ENCODE assay signal across 30 cellular contexts in genomic region chr6:169847773-169848380, GRCh38.
DNase-seq lines count a peak whose midpoint lies in the region; ATAC-seq, FAIRE-seq and TF ChIP-seq lines count a peak whose summit lies in the region.
"Had no signal": no experiment of that assay in that cellular context is flagged by ENCODE, and none has a peak within 500 bp of the region (broad histone marks: within the 10 kb centered on the region; RNA-seq: fewer than 3 reads in every experiment).

No MANE protein-coding gene starts in this region.

- H3K79me2 ChIP-seq in Karpas-422 (ENCODE audit: low read length), result no peaks in the 10 kb centered on the region
- H3K79me2 ChIP-seq: parathyroid adenoma had no signal

- H3K27me3 ChIP-seq in upper lobe of right lung (no peaks in the 10 kb centered on the region), sigmoid colon (peaks cover 0 to 13% (median 0%) of the 10 kb centered on the region in 3 donors), Karpas-422 (ENCODE audit: low read length) (no peaks in the 10 kb centered on the region)

- intact Hi-C loops in upper lobe of right lung (cut with DNase I), result no loop called here
- intact Hi-C loops in sigmoid colon (cut with DNase I), result no loop called here

- H3K9me3 ChIP-seq in upper lobe of right lung (no peaks in the 10 kb centered on the region), sigmoid colon (no peaks in the 10 kb centered on the region), Karpas-422 (ENCODE audit: low read length) (no peaks in the 10 kb centered on the region)

- no peak for ATAC-seq in upper lobe of right lung
- ATAC-seq: HCT116, right cardiac atrium, Right ventricle myocardium inferior had no signal

- H2AFZ ChIP-seq in Karpas-422 (ENCODE audit: low read length), result no peak overlapping the region
- H2AFZ ChIP-seq: parathyroid adenoma had no signal

- FAIRE-seq in RCC 7860 (lab: Jason Lieb, UNC), result no peak
- FAIRE-seq: GM18507, kidney had no signal

- TF ChIP-seq POLR2A in sigmoid colon (IDR thresholded peaks at IDR 0.05), result no peak

- DNase-seq in activated CD8-positive, alpha-beta memory T cell treated with anti-CD3 and anti-CD28 coated beads for 24 hours, result peak; percentile 21
- DNase-seq in activated CD8-positive, alpha-beta memory T cell treated with anti-CD3 and anti-CD28 coated beads, Interleukin-2, amount 50 U/mL, for 4 hours, result no peak
- peak; percentile 14 for DNase-seq in RCC 7860 (ENCODE audit: low spot score)
- peak; percentile 26 for DNase-seq in fibroblast of mammary gland (ENCODE audit: low read depth)
- peak; percentile 53 for DNase-seq in upper lobe of right lung
- DNase-seq in sigmoid colon, result no peak
- no peak for DNase-seq in GM10266 (ENCODE audit: extremely low spot score)
- no peak for DNase-seq in Karpas-422
- DNase-seq: activated CD4-positive, alpha-beta T cell treated with anti-CD3 and anti-CD28 coated beads for 4 hours; activated gamma-delta T cell treated with Interleukin-2 at 50 U/mL for 16 hours; activated T-cell treated with anti-CD3 and anti-CD28 coated beads, Interleukin-2, amount 50 U/mL, for 1 hour; AML-193; cerebellar nuclear complex; DMS153; GDM1; glutamatergic neuron; KBM-7; kidney; NCI-H446 treated with DMSO at 0.1 percent for 48 hours; nephron progenitor cell; stimulated activated CD4-positive, alpha-beta T cell treated with anti-CD3 and anti-CD28 coated beads, Interleukin-12 subunit alpha, Interleukin-12 subunit beta, amount 100 ng/mL, for 4 hours; stimulated activated CD4-positive, alpha-beta T cell treated with anti-CD3 and anti-CD28 coated beads, Interleukin-4, amount 100 ng/mL, for 1 hour; substantia nigra had no signal

- no peak overlapping the region for H3K4me2 ChIP-seq in Karpas-422 (ENCODE audit: low read depth, low read length, poor library complexity, severe bottlenecking)

- no peaks in the 10 kb centered on the region for H4K20me1 ChIP-seq in Karpas-422 (ENCODE audit: insufficient read depth, low read depth, low read length)

- TF ChIP-seq EP300 in sigmoid colon (IDR thresholded peaks at IDR 0.05), result no peak

- WGBS in sigmoid colon, 2 donors, result 83 to 86% methylated on average over 10 of the region's 10 CpGs

- TF ChIP-seq CTCF in fibroblast of mammary gland (conservative IDR thresholded peaks at IDR 0.05; ENCODE audit: control insufficient read depth, insufficient read depth, low read depth, low read length), result no peak
- no peak for TF ChIP-seq CTCF in upper lobe of right lung (IDR thresholded peaks at IDR 0.05)
- TF ChIP-seq CTCF in sigmoid colon (IDR thresholded peaks at IDR 0.05), result no peak
- no peak for TF ChIP-seq CTCF in GM10266 (IDR thresholded peaks at IDR 0.05; ENCODE audit: control insufficient read depth, insufficient read depth, low read depth, missing control alignments)

- H3K36me3 ChIP-seq in upper lobe of right lung (no peaks in the 10 kb centered on the region), sigmoid colon (no peaks in the 10 kb centered on the region), Karpas-422 (ENCODE audit: insufficient read depth, low read length) (no peaks in the 10 kb centered on the region)

- H3K4me3 ChIP-seq in fibroblast of mammary gland (ENCODE audit: control insufficient read depth, low read depth, low read length) (no peak overlapping the region), upper lobe of right lung (no peak overlapping the region), sigmoid colon (no peak overlapping the region), Karpas-422 (ENCODE audit: low read length) (no peak overlapping the region)
- H3K4me3 ChIP-seq: dorsolateral prefrontal cortex, lung had no signal

- H3K27ac ChIP-seq in upper lobe of right lung, result no peak overlapping the region
- H3K27ac ChIP-seq in sigmoid colon, result no peak overlapping the region
- H3K27ac ChIP-seq in Karpas-422 (ENCODE audit: low read length), result no peak overlapping the region
- H3K27ac ChIP-seq: dorsolateral prefrontal cortex, parathyroid adenoma had no signal

- H3K4me1 ChIP-seq in upper lobe of right lung (peaks cover 4% of the 10 kb centered on the region), sigmoid colon (no peaks in the 10 kb centered on the region), Karpas-422 (ENCODE audit: low read length) (peaks cover 8% of the 10 kb centered on the region)
- H3K4me1 ChIP-seq: parathyroid adenoma had no signal

- H3K9me2 ChIP-seq in Karpas-422 (replicated peaks; ENCODE audit: insufficient read depth, low read length), result no peaks in the 10 kb centered on the region

- no peak overlapping the region for H3K9ac ChIP-seq in Karpas-422 (ENCODE audit: low read length)
- H3K9ac ChIP-seq: parathyroid adenoma had no signal

Comparison
In these comparisons a context has a peak if more than half of its experiments do, and no peak if none do; other contexts are left out.
1. DNase-seq: peak in activated CD8-positive, alpha-beta memory T cell treated with anti-CD3 and anti-CD28 coated beads for 24 hours (single experiment), RCC 7860 (single experiment), fibroblast of mammary gland (single experiment) and upper lobe of right lung (single experiment); none in activated CD8-positive, alpha-beta memory T cell treated with anti-CD3 and anti-CD28 coated beads, Interleukin-2, amount 50 U/mL, for 4 hours (single experiment), sigmoid colon (single experiment), GM10266 (single experiment) and Karpas-422 (single experiment).